Comparison of ENCODE assay signal across 10 cellular contexts in the genomic region with DNA sequence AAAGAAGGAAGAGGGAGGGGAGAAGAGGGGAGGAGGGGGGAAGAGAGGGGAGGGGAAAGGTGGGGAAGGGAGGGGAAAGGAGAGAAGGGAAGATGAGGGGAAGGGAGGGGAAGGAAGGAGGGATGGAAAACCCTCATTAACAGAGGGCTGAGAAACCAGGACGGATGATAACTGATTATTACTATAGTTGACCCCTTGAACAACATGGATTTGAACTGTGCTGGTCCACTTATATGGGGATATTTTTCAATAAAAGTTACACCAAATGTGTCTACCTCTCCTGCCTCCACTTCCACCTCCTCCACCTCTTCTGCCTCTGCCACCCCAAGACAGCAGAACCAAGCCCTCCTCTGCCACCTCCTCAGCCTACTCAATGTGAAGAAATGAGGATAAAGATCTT.
"Had no signal": no experiment of that assay in that cellular context is flagged by ENCODE, and none has a peak within 500 bp of the region (broad histone marks: within the 10 kb centered on the region; RNA-seq: fewer than 3 reads in every experiment).

No MANE protein-coding gene starts in this region.

- H3K27ac Mint-ChIP-seq: GM23338, HFFc6 had no signal

- H3K4me1 ChIP-seq: HAP-1 had no signal

- H3K9me3 ChIP-seq: HAP-1 had no signal

- H3K36me3 ChIP-seq: HAP-1 had no signal

- H3K27ac ChIP-seq: GM23248 had no signal

- H3K9ac ChIP-seq: GM23248 had no signal

- H3K9me3 Mint-ChIP-seq: GM23338, HFFc6 had no signal

- FAIRE-seq: H1, H54 had no signal

- ATAC-seq: GM23338, HCT116 had no signal

- DNase-seq: GM23248, GOT3, H7, HCEC 1CT, HFFc6 had no signal

- H2AFZ ChIP-seq: GM23248, GM23338 had no signal

- H3K4me2 ChIP-seq: GM23338 had no signal

- H3K4me3 ChIP-seq: GM23248, GM23338, HAP-1 had no signal

- H3K4me3 Mint-ChIP-seq: GM23338, HFFc6 had no signal
